Comparison of ENCODE assay signal across 25 cellular contexts in the genomic region with DNA sequence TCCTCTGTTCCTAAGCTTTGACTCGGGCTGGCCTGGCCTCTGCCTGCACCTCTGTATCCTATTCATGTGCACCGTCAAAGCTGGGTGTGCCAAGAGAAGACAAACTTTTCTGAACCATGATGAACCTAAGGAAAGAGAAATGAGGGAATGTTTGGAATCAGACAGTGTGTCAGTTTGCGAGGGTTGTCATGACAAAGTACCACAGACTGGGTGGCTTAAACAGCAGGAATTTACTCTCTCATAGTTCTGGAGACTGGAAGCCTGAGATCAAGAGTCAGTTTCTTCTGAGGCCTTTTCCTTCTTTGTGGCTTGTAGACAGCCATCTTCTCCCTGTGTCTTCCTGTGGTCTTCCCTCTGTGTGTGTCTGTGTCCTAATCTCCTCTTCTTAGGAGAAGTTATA.
DNase-seq lines count a peak whose midpoint lies in the region; ATAC-seq, FAIRE-seq and TF ChIP-seq lines count a peak whose summit lies in the region.
"Had no signal": no experiment of that assay in that cellular context is flagged by ENCODE, and none has a peak within 500 bp of the region (broad histone marks: within the 10 kb centered on the region; RNA-seq: fewer than 3 reads in every experiment).

No MANE protein-coding gene starts in this region.

- H3K14ac ChIP-seq in mesenchymal stem cell (ENCODE audit: low read length in 2 of 2), result no peak overlapping the region

- peaks cover 2% of the 10 kb centered on the region for H3K9me3 Mint-ChIP-seq in astrocyte (ENCODE audit: unreplicated experiment)
- no peaks in the 10 kb centered on the region for H3K9me3 Mint-ChIP-seq in stimulated activated effector memory CD8-positive, alpha-beta T cell treated with anti-CD3 and anti-CD28 coated beads, Interleukin-12 subunit alpha, Interleukin-12 subunit beta, amount 100 ng/mL, for 72 hours

- no peak for TF ChIP-seq CTCF in heart right ventricle (IDR thresholded peaks at IDR 0.05)
- no peak for TF ChIP-seq CTCF in astrocyte (IDR thresholded peaks at IDR 0.05; ENCODE audit: insufficient read depth, low read depth, low read length)
- TF ChIP-seq CTCF in foreskin keratinocyte (conservative IDR thresholded peaks at IDR 0.05), result no peak

- H3K4me1 ChIP-seq in heart right ventricle (no peaks in the 10 kb centered on the region), astrocyte (ENCODE audit: insufficient read depth, low read length) (peaks cover 17% of the 10 kb centered on the region), mesenchymal stem cell (ENCODE audit: control insufficient read depth, insufficient read depth, low read depth, low read length) (peaks cover 14% of the 10 kb centered on the region), foreskin keratinocyte (no peaks in the 10 kb centered on the region)

- no peak overlapping the region for H3K18ac ChIP-seq in mesenchymal stem cell (ENCODE audit: low read depth in 1 of 2, low read length in 2 of 2)

- no peaks in the 10 kb centered on the region for H3K79me2 ChIP-seq in astrocyte (ENCODE audit: insufficient read depth, low read length)

- peaks cover 39% of the 10 kb centered on the region for H3K36me3 Mint-ChIP-seq in astrocyte (ENCODE audit: low read depth, unreplicated experiment)
- peaks cover 10% of the 10 kb centered on the region for H3K36me3 Mint-ChIP-seq in stimulated activated effector memory CD8-positive, alpha-beta T cell treated with anti-CD3 and anti-CD28 coated beads, Interleukin-12 subunit alpha, Interleukin-12 subunit beta, amount 100 ng/mL, for 72 hours

- H3K4ac ChIP-seq in mesenchymal stem cell (ENCODE audit: low read depth in 1 of 2, low read length in 2 of 2), result no peak overlapping the region

- no peak overlapping the region for H2BK5ac ChIP-seq in mesenchymal stem cell (ENCODE audit: low read depth, low read length, poor library complexity, severe bottlenecking)

- no peak overlapping the region for H2BK120ac ChIP-seq in mesenchymal stem cell (ENCODE audit: low read depth, low read length)

- H3K4me2 ChIP-seq in astrocyte (ENCODE audit: low read length) (no peak overlapping the region), mesenchymal stem cell (ENCODE audit: low read length, poor library complexity, severe bottlenecking) (no peak overlapping the region)
- H3K4me2 ChIP-seq: SK-N-SH had no signal

- WGBS in heart right ventricle, 2 donors, result 95% methylated on average over 3 of the region's 3 CpGs
- 96% methylated on average over 3 of the region's 3 CpGs for WGBS in mesenchymal stem cell

- H3K27ac Mint-ChIP-seq in astrocyte (ENCODE audit: unreplicated experiment), result peak overlapping the region; percentile 49
- H3K27ac Mint-ChIP-seq in stimulated activated effector memory CD8-positive, alpha-beta T cell treated with anti-CD3 and anti-CD28 coated beads, Interleukin-12 subunit alpha, Interleukin-12 subunit beta, amount 100 ng/mL, for 72 hours, result no peak overlapping the region
- H3K27ac Mint-ChIP-seq: B cell; CD4-positive, CD25-positive, alpha-beta regulatory T cell had no signal

- no peaks in the 10 kb centered on the region for H4K20me1 ChIP-seq in astrocyte (ENCODE audit: insufficient read depth, low read length)

- H2AFZ ChIP-seq in astrocyte (ENCODE audit: low read depth, low read length) (no peak overlapping the region), mesenchymal stem cell (ENCODE audit: low read depth, low read length) (no peak overlapping the region)

- no peak overlapping the region for H4K91ac ChIP-seq in mesenchymal stem cell (ENCODE audit: low read length)

- no peak overlapping the region for H2BK12ac ChIP-seq in mesenchymal stem cell (ENCODE audit: low read length in 2 of 2)

- DNase-seq in cardiac septum (ENCODE audit: low spot score) (peak; percentile 10), heart right ventricle (no peak), astrocyte (ENCODE audit: low read depth) (peak; percentile 20), mesenchymal stem cell (no peak), midbrain (lab: John Stamatoyannopoulos, UW) (no peak), foreskin keratinocyte (no peak), HUDEP-2 (lab: John Stamatoyannopoulos, UW; ENCODE audit: unreplicated experiment in 76 of 76) (no peak)
- no peak for DNase-seq in stimulated activated effector memory CD8-positive, alpha-beta T cell treated with anti-CD3 and anti-CD28 coated beads, Interleukin-12 subunit alpha, Interleukin-12 subunit beta, amount 100 ng/mL, for 72 hours (ENCODE audit: low spot score in 2 of 2)
- DNase-seq: CD4-positive, CD25-positive, alpha-beta regulatory T cell; COR-L47; DMS79; GOT3; HCEC 1CT; Karpas-422; MV-4-11; NCI-H1105 treated with DMSO at 0.1 percent for 48 hours; NCI-H2029 treated with DMSO at 0.1 percent for 48 hours; NCI-H345; NCI-H524; NCI-H774; NK-92 treated with Interleukin-12 subunit alpha and Interleukin-12 subunit beta, amount 100 ng/mL, for 24 hours; SIG-M5; SK-N-SH had no signal

- H3K79me1 ChIP-seq in mesenchymal stem cell (replicated peaks; ENCODE audit: low read length, poor library complexity, severe bottlenecking), result peaks cover 10% of the 10 kb centered on the region

- H2AK5ac ChIP-seq in mesenchymal stem cell (ENCODE audit: low read length, severe bottlenecking), result peak overlapping the region; percentile 56

- H3K9me3 ChIP-seq in heart right ventricle (peaks cover 0 to 9% (median 0%) of the 10 kb centered on the region in 11 donors), astrocyte (ENCODE audit: insufficient read depth, low read depth, low read length) (no peaks in the 10 kb centered on the region), mesenchymal stem cell (ENCODE audit: control insufficient read depth, low read length) (no peaks in the 10 kb centered on the region)
- H3K9me3 ChIP-seq: SK-N-SH had no signal

- H3K4me3 Mint-ChIP-seq in astrocyte (ENCODE audit: unreplicated experiment), result no peak overlapping the region
- no peak overlapping the region for H3K4me3 Mint-ChIP-seq in stimulated activated effector memory CD8-positive, alpha-beta T cell treated with anti-CD3 and anti-CD28 coated beads, Interleukin-12 subunit alpha, Interleukin-12 subunit beta, amount 100 ng/mL, for 72 hours
- H3K4me3 Mint-ChIP-seq: B cell; CD4-positive, CD25-positive, alpha-beta regulatory T cell had no signal

- no peak overlapping the region for H4K8ac ChIP-seq in mesenchymal stem cell (ENCODE audit: low read length)

- H3K4me1 Mint-ChIP-seq in astrocyte (ENCODE audit: low read depth, unreplicated experiment), result peaks cover 24% of the 10 kb centered on the region
- H3K4me1 Mint-ChIP-seq in stimulated activated effector memory CD8-positive, alpha-beta T cell treated with anti-CD3 and anti-CD28 coated beads, Interleukin-12 subunit alpha, Interleukin-12 subunit beta, amount 100 ng/mL, for 72 hours, result no peaks in the 10 kb centered on the region
- H3K4me1 Mint-ChIP-seq: B cell had no signal

- H3K27me3 ChIP-seq in heart right ventricle (no peaks in the 10 kb centered on the region), astrocyte (ENCODE audit: insufficient read depth, low read length) (no peaks in the 10 kb centered on the region), mesenchymal stem cell (ENCODE audit: control insufficient read depth in 1 of 2, insufficient read depth in 1 of 2, low read length in 2 of 2) (no peaks in the 10 kb centered on the region), foreskin keratinocyte (no peaks in the 10 kb centered on the region)

- H3K9ac ChIP-seq in astrocyte (ENCODE audit: low read length) (no peak overlapping the region), mesenchymal stem cell (ENCODE audit: low read length) (no peak overlapping the region)
- H3K9ac ChIP-seq: SK-N-SH had no signal

- no peak overlapping the region for H3K23ac ChIP-seq in mesenchymal stem cell (ENCODE audit: low read length in 2 of 2)

- H3K27ac ChIP-seq in heart right ventricle (no peak overlapping the region), astrocyte (ENCODE audit: low read depth, low read length) (no peak overlapping the region), mesenchymal stem cell (ENCODE audit: low read length, poor library complexity, severe bottlenecking) (no peak overlapping the region), foreskin keratinocyte (no peak overlapping the region)
- H3K27ac ChIP-seq: 22Rv1 had no signal

- H3K36me3 ChIP-seq in heart right ventricle, result peaks cover 0 to 72% (median 22%) of the 10 kb centered on the region in 9 donors
- H3K36me3 ChIP-seq in astrocyte (ENCODE audit: insufficient read depth, low read length), result peaks cover 4% of the 10 kb centered on the region
- peaks cover 42 to 52% of the 10 kb centered on the region in 2 experiments for H3K36me3 ChIP-seq in mesenchymal stem cell (ENCODE audit: control insufficient read depth in 1 of 2, insufficient read depth in 2 of 2, low read depth in 1 of 2, low read length in 2 of 2)

- H3K4me3 ChIP-seq in heart right ventricle (no peak overlapping the region), astrocyte (ENCODE audit: insufficient read depth, low read depth, low read length) (no peak overlapping the region), mesenchymal stem cell (ENCODE audit: insufficient read depth in 1 of 2, low read depth in 1 of 2, low read length in 2 of 2) (no peak overlapping the region)

- no peak for FAIRE-seq in astrocyte (lab: Jason Lieb, UNC)

- ATAC-seq in heart right ventricle, result no peak
- ATAC-seq in stimulated activated effector memory CD8-positive, alpha-beta T cell treated with anti-CD3 and anti-CD28 coated beads, Interleukin-12 subunit alpha, Interleukin-12 subunit beta, amount 100 ng/mL, for 72 hours, result no peak
- ATAC-seq in foreskin keratinocyte, result no peak

- intact Hi-C loops in cardiac septum (cut with DNase I) (no loop called here), heart right ventricle (cut with DNase I) (no loop called here)

- H3K27me3 Mint-ChIP-seq in astrocyte (ENCODE audit: low read depth, unreplicated experiment), result no peaks in the 10 kb centered on the region
- H3K27me3 Mint-ChIP-seq: B cell; CD4-positive, CD25-positive, alpha-beta regulatory T cell had no signal

- no peak overlapping the region for H2BK15ac ChIP-seq in mesenchymal stem cell (ENCODE audit: low read depth, poor library complexity, severe bottlenecking)

Comparison
In these comparisons a context has a peak if more than half of its experiments do, and no peak if none do; other contexts are left out.
1. DNase-seq: peak in cardiac septum (single experiment) and astrocyte (single experiment); none in heart right ventricle (0 of 2), mesenchymal stem cell (single experiment), stimulated activated effector memory CD8-positive, alpha-beta T cell treated with anti-CD3 and anti-CD28 coated beads, Interleukin-12 subunit alpha, Interleukin-12 subunit beta, amount 100 ng/mL, for 72 hours (0 of 2), midbrain (single experiment), foreskin keratinocyte (0 of 2) and HUDEP-2 (0 of 76).